In genomic region chr2:17747684-17748452, GRCh38 we compare ENCODE assay signal across 14 cellular contexts. TPM values are rescaled to one million over a fixed set of nuclear protein-coding genes. Genes with fewer than 3 reads are reported as not detected.
A peak's percentile ranks its signal among the peaks of the same experiment; 100 is the strongest.
DNase-seq lines count a peak whose midpoint lies in the region; ATAC-seq and TF ChIP-seq lines count a peak whose summit lies in the region.
"Had no signal": no experiment of that assay in that cellular context is flagged by ENCODE, and none has a peak within 500 bp of the region (broad histone marks: within the 10 kb centered on the region; RNA-seq: fewer than 3 reads in every experiment).

No MANE protein-coding gene starts in this region.

- H3K9me3 ChIP-seq in GM23248 (ENCODE audit: low read depth), result no peaks in the 10 kb centered on the region
- H3K9me3 ChIP-seq in MG63, result no peaks in the 10 kb centered on the region
- H3K9me3 ChIP-seq in mesenchymal stem cell (ENCODE audit: control insufficient read depth, low read length), result no peaks in the 10 kb centered on the region

- peaks cover 17% of the 10 kb centered on the region for H3K79me1 ChIP-seq in mesenchymal stem cell (replicated peaks; ENCODE audit: low read length, poor library complexity, severe bottlenecking)

- H2BK12ac ChIP-seq in mesenchymal stem cell (ENCODE audit: low read length in 2 of 2), result no peak overlapping the region

- in situ Hi-C loops in GM23248 (cut with MboI), result no loop called here

- H3K36me3 ChIP-seq in GM23248 (ENCODE audit: low read depth) (peaks cover 16% of the 10 kb centered on the region), MG63 (peaks cover 11% of the 10 kb centered on the region), mesenchymal stem cell (ENCODE audit: control insufficient read depth in 1 of 2, insufficient read depth in 2 of 2, low read depth in 1 of 2, low read length in 2 of 2) (peaks cover 0 to 24% of the 10 kb centered on the region in 2 experiments)

- H3K4me3 ChIP-seq in GM23248 (no peak overlapping the region), MG63 (no peak overlapping the region), mesenchymal stem cell (ENCODE audit: insufficient read depth in 1 of 2, low read depth in 1 of 2, low read length in 2 of 2) (no peak overlapping the region)

- 80 to 81% methylated on average over 4 of the region's 4 CpGs for WGBS in GM23248 (ENCODE audit: low coverage in 1 of 2, low lambda C conversion rate in 2 of 2, missing lambda C conversion rate in 2 of 2), 2 experiments
- 17% methylated on average over 1 of the region's 4 CpGs for WGBS in mesenchymal stem cell

- TF ChIP-seq CTCF in endothelial cell (IDR thresholded peaks at IDR 0.05; ENCODE audit: unreplicated experiment), result no peak

- H4K91ac ChIP-seq in mesenchymal stem cell (ENCODE audit: low read length), result no peak overlapping the region

- no peak overlapping the region for H3K23ac ChIP-seq in mesenchymal stem cell (ENCODE audit: low read length in 2 of 2)

- H3K9me3 Mint-ChIP-seq in endothelial cell (ENCODE audit: unreplicated experiment), result no peaks in the 10 kb centered on the region
- H3K9me3 Mint-ChIP-seq: activated naive CD4-positive, alpha-beta T cell treated with anti-CD3 and anti-CD28 coated beads for 36 hours; stimulated activated naive B cell treated with anti-CD40 and anti-IgM and Interleukin-4, amounts not matched to agents 10 μg/mL and 1 μg/mL and 100 μg/mL, for 72 hours; T-helper 1 cell treated with Interleukin-12 subunit alpha and Interleukin-12 subunit beta and Interleukin-4 antibody, amounts not matched to agents 30 μg/mL and 1 μg/mL, for 36 hours had no signal

- ATAC-seq in GM19351 (IDR thresholded peaks at IDR 0.05; ENCODE audit: unreplicated experiment) (no peak), HG03378 (IDR thresholded peaks at IDR 0.05; ENCODE audit: unreplicated experiment) (no peak)
- ATAC-seq: stimulated activated naive B cell treated with anti-CD40 and anti-IgM and Interleukin-4, amounts not matched to agents 10 μg/mL and 1 μg/mL and 100 μg/mL, for 72 hours had no signal

- H3K4ac ChIP-seq in mesenchymal stem cell (ENCODE audit: low read depth in 1 of 2, low read length in 2 of 2), result no peak overlapping the region

- H2BK120ac ChIP-seq in mesenchymal stem cell (ENCODE audit: low read depth, low read length), result no peak overlapping the region

- H4K20me1 ChIP-seq in GM23248 (ENCODE audit: insufficient read depth), result no peaks in the 10 kb centered on the region

- DNase-seq in GM23248 (peak; percentile 62), MG63 (peak; percentile 9), endothelial cell (ENCODE audit: low spot score) (no peak), mesenchymal stem cell (peak; percentile 52), NCI-H446 (lab: John Stamatoyannopoulos, UW) (no peak)
- DNase-seq in effector CD4-positive, alpha-beta T cell, result no peak
- DNase-seq: activated CD8-positive, alpha-beta memory T cell treated with anti-CD3 and anti-CD28 coated beads, Interleukin-2, amount 50 U/mL, for 4 hours; activated naive CD4-positive, alpha-beta T cell treated with anti-CD3 and anti-CD28 coated beads for 36 hours; midbrain; NCI-H187 treated with DMSO at 0.1 percent for 48 hours; stimulated activated naive B cell treated with anti-CD40 and anti-IgM and Interleukin-4, amounts not matched to agents 10 μg/mL and 1 μg/mL and 100 μg/mL, for 72 hours had no signal

- no peak overlapping the region for H4K8ac ChIP-seq in mesenchymal stem cell (ENCODE audit: low read length)

- no peak overlapping the region for H2BK5ac ChIP-seq in mesenchymal stem cell (ENCODE audit: low read depth, low read length, poor library complexity, severe bottlenecking)

- peaks cover 9% of the 10 kb centered on the region for H3K4me1 Mint-ChIP-seq in endothelial cell (ENCODE audit: unreplicated experiment)

- no peak overlapping the region for H3K18ac ChIP-seq in mesenchymal stem cell (ENCODE audit: low read depth in 1 of 2, low read length in 2 of 2)

- no peak overlapping the region for H2AFZ ChIP-seq in GM23248
- no peak overlapping the region for H2AFZ ChIP-seq in mesenchymal stem cell (ENCODE audit: low read depth, low read length)

- no peak overlapping the region for H2AK5ac ChIP-seq in mesenchymal stem cell (ENCODE audit: low read length, severe bottlenecking)

- H3K27me3 Mint-ChIP-seq in endothelial cell (ENCODE audit: unreplicated experiment), result no peaks in the 10 kb centered on the region
- H3K27me3 Mint-ChIP-seq: stimulated activated naive B cell treated with anti-CD40 and anti-IgM and Interleukin-4, amounts not matched to agents 10 μg/mL and 1 μg/mL and 100 μg/mL, for 72 hours had no signal

- no peak overlapping the region for H3K4me3 Mint-ChIP-seq in endothelial cell (ENCODE audit: unreplicated experiment)
- H3K4me3 Mint-ChIP-seq: activated naive CD4-positive, alpha-beta T cell treated with anti-CD3 and anti-CD28 coated beads for 36 hours; stimulated activated naive B cell treated with anti-CD40 and anti-IgM and Interleukin-4, amounts not matched to agents 10 μg/mL and 1 μg/mL and 100 μg/mL, for 72 hours; T-helper 1 cell treated with Interleukin-12 subunit alpha and Interleukin-12 subunit beta and Interleukin-4 antibody, amounts not matched to agents 30 μg/mL and 1 μg/mL, for 36 hours had no signal

- H3K27ac ChIP-seq in GM23248, result no peak overlapping the region
- H3K27ac ChIP-seq in mesenchymal stem cell (ENCODE audit: low read length, poor library complexity, severe bottlenecking), result no peak overlapping the region

- H3K36me3 Mint-ChIP-seq in endothelial cell (ENCODE audit: low read depth, unreplicated experiment), result peaks cover 4% of the 10 kb centered on the region

- no peaks in the 10 kb centered on the region for H3K9me2 ChIP-seq in GM23248 (ENCODE audit: insufficient read depth)

- H3K27ac Mint-ChIP-seq in endothelial cell (ENCODE audit: unreplicated experiment), result peak overlapping the region; percentile 57
- H3K27ac Mint-ChIP-seq: activated naive CD4-positive, alpha-beta T cell treated with anti-CD3 and anti-CD28 coated beads for 36 hours; stimulated activated naive B cell treated with anti-CD40 and anti-IgM and Interleukin-4, amounts not matched to agents 10 μg/mL and 1 μg/mL and 100 μg/mL, for 72 hours; T-helper 1 cell treated with Interleukin-12 subunit alpha and Interleukin-12 subunit beta and Interleukin-4 antibody, amounts not matched to agents 30 μg/mL and 1 μg/mL, for 36 hours had no signal

- H2BK15ac ChIP-seq in mesenchymal stem cell (ENCODE audit: low read depth, poor library complexity, severe bottlenecking), result no peak overlapping the region

- peaks cover 12% of the 10 kb centered on the region; the same call in 1 of the 2 replicates for H3K4me1 ChIP-seq in GM23248 (ENCODE audit: insufficient read depth)
- peaks cover 3% of the 10 kb centered on the region for H3K4me1 ChIP-seq in mesenchymal stem cell (ENCODE audit: control insufficient read depth, insufficient read depth, low read depth, low read length)

- no peaks in the 10 kb centered on the region for H3F3A ChIP-seq in GM23248 (ENCODE audit: insufficient read depth)

- no peaks in the 10 kb centered on the region for H3K27me3 ChIP-seq in GM23248 (replicated peaks; ENCODE audit: insufficient read depth)
- H3K27me3 ChIP-seq in MG63, result no peaks in the 10 kb centered on the region
- H3K27me3 ChIP-seq in mesenchymal stem cell (ENCODE audit: control insufficient read depth in 1 of 2, insufficient read depth in 1 of 2, low read length in 2 of 2), result no peaks in the 10 kb centered on the region

- H3K9ac ChIP-seq in GM23248 (no peak overlapping the region), mesenchymal stem cell (ENCODE audit: low read length) (no peak overlapping the region)

- H3K4me2 ChIP-seq in GM23248 (ENCODE audit: unreplicated experiment) (no peak overlapping the region), mesenchymal stem cell (ENCODE audit: low read length, poor library complexity, severe bottlenecking) (no peak overlapping the region)

- H3K14ac ChIP-seq in mesenchymal stem cell (ENCODE audit: low read length in 2 of 2), result no peak overlapping the region

- peaks cover 96% of the 10 kb centered on the region for H3K79me2 ChIP-seq in GM23248 (ENCODE audit: insufficient read depth)

RNA-seq across cellular contexts. Expression of gene SMC6, which starts 5.7 kb away (rescaled TPM):
- 21.4 and 22.0 TPM in 2 replicates for total RNA-seq in GM23248 (2014; rRNA removed; shearing (Covaris generic))
- polyA plus RNA-seq in GM23248 (2016; fragmentation: Nextera tagmentation; extraction: Ambion mirVana), result 18.8 and 20.9 TPM in 2 replicates
- 11.4 and 24.6 TPM in 2 replicates for total RNA-seq in MG63 (2014; rRNA removed; shearing (Covaris generic); ENCODE audit: low replicate concordance)
- 28.8 TPM for total RNA-seq in endothelial cell (ENCODE audit: unreplicated experiment)
- 21.0 TPM for polyA plus RNA-seq in mesenchymal stem cell (2013, experiment 1 of 2)
- polyA plus RNA-seq in mesenchymal stem cell (2013, experiment 2 of 2), result 21.2 TPM

RNA-seq across cellular contexts. Expression of gene GEN1, which starts 6.1 kb away (rescaled TPM):
- total RNA-seq in GM23248 (2014; rRNA removed; shearing (Covaris generic)), result 8.1 and 10.2 TPM in 2 replicates
- 3.9 and 4.5 TPM in 2 replicates for polyA plus RNA-seq in GM23248 (2016; fragmentation: Nextera tagmentation; extraction: Ambion mirVana)
- total RNA-seq in MG63 (2014; rRNA removed; shearing (Covaris generic); ENCODE audit: low replicate concordance), result 8.3 and 49.4 TPM in 2 replicates
- total RNA-seq in endothelial cell (ENCODE audit: unreplicated experiment), result 12.3 TPM
- polyA plus RNA-seq in mesenchymal stem cell (2013, experiment 1 of 2), result 2.2 TPM
- polyA plus RNA-seq in mesenchymal stem cell (2013, experiment 2 of 2), result 2.6 TPM

Comparison
In these comparisons a context has a peak if more than half of its experiments do, and no peak if none do; other contexts are left out.
1. DNase-seq: peak in GM23248 (single experiment), MG63 (single experiment) and mesenchymal stem cell (single experiment); none in endothelial cell (single experiment), NCI-H446 (0 of 2) and effector CD4-positive, alpha-beta T cell (single experiment).